ENCODE assay signal across 16 cellular contexts in genomic region chr2:108367776-108368175, GRCh38. TPM values are rescaled to one million over a fixed set of nuclear protein-coding genes. Genes with fewer than 3 reads are reported as not detected.
DNase-seq lines count a peak whose midpoint lies in the region; TF ChIP-seq lines count a peak whose summit lies in the region.
"Had no signal": no experiment of that assay in that cellular context is flagged by ENCODE, and none has a peak within 500 bp of the region (broad histone marks: within the 10 kb centered on the region; RNA-seq: fewer than 3 reads in every experiment).

No MANE protein-coding gene starts in this region.

- intact Hi-C loops in MCF 10A (cut with micrococcal nuclease) (no loop called here), mammary epithelial cell (cut with micrococcal nuclease) (no loop called here), ascending aorta (cut with DNase I) (no loop called here)

- H3K36me3 ChIP-seq in mammary epithelial cell (ENCODE audit: insufficient read depth, low read length) (no peaks in the 10 kb centered on the region), ascending aorta (no peaks in the 10 kb centered on the region)
- H3K36me3 ChIP-seq: BLaER1, HAP-1 had no signal

- H3K27me3 ChIP-seq in mammary epithelial cell (ENCODE audit: insufficient read depth, low read length) (no peaks in the 10 kb centered on the region), ascending aorta (no peaks in the 10 kb centered on the region)
- H3K27me3 ChIP-seq: BLaER1 had no signal

- H3K4me2 ChIP-seq in mammary epithelial cell (ENCODE audit: insufficient read depth, low read depth, low read length) = no peak overlapping the region
- H3K4me2 ChIP-seq: BLaER1 had no signal

- H3K36me3 Mint-ChIP-seq in MCF 10A (ENCODE audit: insufficient read depth, unreplicated experiment) (peaks cover 11% of the 10 kb centered on the region), chondrocyte (ENCODE audit: low read depth) (no peaks in the 10 kb centered on the region)
- H3K36me3 Mint-ChIP-seq: CD8-positive, alpha-beta T cell had no signal

- no peak overlapping the region for H3K9ac ChIP-seq in mammary epithelial cell (ENCODE audit: insufficient read depth, low read length)
- H3K9ac ChIP-seq: BLaER1, GM23248 had no signal

- H3K9me3 Mint-ChIP-seq in MCF 10A (ENCODE audit: unreplicated experiment) = no peaks in the 10 kb centered on the region
- peaks cover 9% of the 10 kb centered on the region for H3K9me3 Mint-ChIP-seq in chondrocyte (ENCODE audit: low read depth)
- H3K9me3 Mint-ChIP-seq: CD8-positive, alpha-beta T cell had no signal

- H3K4me3 Mint-ChIP-seq in MCF 10A (ENCODE audit: unreplicated experiment) = no peak overlapping the region
- H3K4me3 Mint-ChIP-seq in chondrocyte (ENCODE audit: unreplicated experiment) = no peak overlapping the region
- H3K4me3 Mint-ChIP-seq: CD8-positive, alpha-beta T cell had no signal

- no TSS peak for BruUV-seq in MCF 10A (replicated peaks; lab: Mats Ljungman, UMichigan)
- BruUV-seq in mammary epithelial cell (replicated peaks; lab: Mats Ljungman, UMichigan) = no TSS peak

- H4K20me1 ChIP-seq in mammary epithelial cell (ENCODE audit: insufficient read depth, low read length) = no peaks in the 10 kb centered on the region
- H4K20me1 ChIP-seq: BLaER1 had no signal

- H3K27me3 Mint-ChIP-seq in MCF 10A (ENCODE audit: insufficient read depth, unreplicated experiment) = no peaks in the 10 kb centered on the region
- no peaks in the 10 kb centered on the region for H3K27me3 Mint-ChIP-seq in chondrocyte (ENCODE audit: low read depth)

- peak overlapping the region; percentile 37 for H3K27ac Mint-ChIP-seq in MCF 10A (ENCODE audit: low read depth, unreplicated experiment)
- peak overlapping the region; percentile 13 for H3K27ac Mint-ChIP-seq in chondrocyte (ENCODE audit: unreplicated experiment)
- H3K27ac Mint-ChIP-seq: CD8-positive, alpha-beta T cell had no signal

- H3K79me2 ChIP-seq in mammary epithelial cell (ENCODE audit: insufficient read depth, low read length) = no peaks in the 10 kb centered on the region

- H3K4me1 ChIP-seq in mammary epithelial cell (ENCODE audit: insufficient read depth, low read length) = peaks cover 3% of the 10 kb centered on the region
- no peaks in the 10 kb centered on the region for H3K4me1 ChIP-seq in ascending aorta
- H3K4me1 ChIP-seq: BLaER1, HAP-1 had no signal

- no peak overlapping the region for H2AFZ ChIP-seq in mammary epithelial cell (ENCODE audit: low read depth, low read length)
- H2AFZ ChIP-seq: GM23248 had no signal

- CTCF ChIA-PET in MCF 10A (lab: Yijun Ruan, JAX) = interaction anchor here (0.6 to 1.4 kb wide), 2 partner anchors 9 to 270 kb away, joined by 3 to 4 read pairs; no protein-coding TSS in a partner anchor
- CTCF ChIA-PET in mammary epithelial cell (lab: Charles Lee; ENCODE audit: low non-redundant PET) = interaction anchor here (0.6 kb wide), 1 partner anchor 183 kb away, joined by 3 read pairs; no protein-coding TSS in a partner anchor

- TF ChIP-seq CTCF in MCF 10A (IDR thresholded peaks at IDR 0.05; ENCODE audit: unreplicated experiment) (no peak), mammary epithelial cell (conservative IDR thresholded peaks at IDR 0.05 in 1 of 2, IDR thresholded peaks at IDR 0.05 in 1 of 2; ENCODE audit: extremely low read depth in 1 of 2, insufficient read depth in 1 of 2, low read depth in 1 of 2, low read length in 2 of 2) (no peak), chondrocyte (IDR thresholded peaks at IDR 0.05) (no peak), ascending aorta (IDR thresholded peaks at IDR 0.05) (no peak)

- DNase-seq in MCF 10A (ENCODE audit: unreplicated experiment) = no peak
- no peak for DNase-seq in mammary epithelial cell
- DNase-seq in chondrocyte (ENCODE audit: low spot score) = no peak
- DNase-seq in glomerular endothelial cell (ENCODE audit: extremely low read depth, low read depth, low spot score) = peak; percentile 62
- DNase-seq in NCI-H510A treated with DMSO at 0.1 percent for 48 hours (lab: John Stamatoyannopoulos, UW) = no peak
- DNase-seq in epidermal melanocyte (ENCODE audit: insufficient read length, low spot score) = no peak
- DNase-seq in ascending aorta (ENCODE audit: low spot score in 2 of 2) = no peak
- DNase-seq in Kasumi-1 (lab: John Stamatoyannopoulos, UW) = no peak
- DNase-seq: 8988T; CD8-positive, alpha-beta T cell; GM23248 had no signal

- WGBS in mammary epithelial cell (ENCODE audit: low coverage, missing lambda C conversion rate) = 100% methylated on average over 1 of the region's 1 CpG

- H3K4me3 ChIP-seq in mammary epithelial cell (replicated peaks in 1 of 3; ENCODE audit: insufficient read depth in 1 of 3, low read depth in 2 of 3, low read length in 3 of 3) (no peak overlapping the region), ascending aorta (no peak overlapping the region)
- H3K4me3 ChIP-seq: BLaER1, GM23248, HAP-1 had no signal

- peaks cover 22% of the 10 kb centered on the region for H3K9me3 ChIP-seq in mammary epithelial cell (replicated peaks; ENCODE audit: insufficient read depth, low read length)
- H3K9me3 ChIP-seq in ascending aorta = peaks cover 0 to 11% of the 10 kb centered on the region in 2 donors
- H3K9me3 ChIP-seq: HAP-1 had no signal

- dilution Hi-C loops in mammary epithelial cell (cut with HindIII; ENCODE audit: low sequenced_read_pairs) = no loop called here

- POLR2A ChIA-PET in MCF 10A (lab: Yijun Ruan, JAX) = no interaction called here

- in situ Hi-C loops in mammary epithelial cell (cut with MboI; ENCODE audit: low sequenced_read_pairs in 2 of 2) = no loop called here

- H3K4me1 Mint-ChIP-seq in MCF 10A (ENCODE audit: insufficient read depth, unreplicated experiment) = peaks cover 32% of the 10 kb centered on the region
- peaks cover 34% of the 10 kb centered on the region for H3K4me1 Mint-ChIP-seq in chondrocyte (ENCODE audit: low read depth)

- H3K27ac ChIP-seq in mammary epithelial cell (ENCODE audit: insufficient read depth, low read depth, low read length) (no peak overlapping the region), ascending aorta (no peak overlapping the region)
- H3K27ac ChIP-seq: BLaER1, GM23248, HL-60 had no signal

RNA-seq across cellular contexts. Expression of gene SULT1C4, which starts 10.0 kb away (rescaled TPM):
- not detected in 2 replicates for total RNA-seq in MCF 10A (2022)
- not detected for total RNA-seq in mammary epithelial cell
- polyA plus RNA-seq in mammary epithelial cell = not detected
- polyA minus RNA-seq in mammary epithelial cell = not detected
- total RNA-seq in chondrocyte = 0.60 to 1.4 TPM (median 1.2 TPM) in 3 replicates
- total RNA-seq in glomerular endothelial cell = 13.7 and 20.2 TPM in 2 replicates
- 11.0 TPM for total RNA-seq in ascending aorta
- total RNA-seq: A673; CD8-positive, alpha-beta T cell; GM23248; HT1080 had no signal
- polyA plus RNA-seq: GM23248 had no signal
